ENCODE assay signal across 19 cellular contexts in genomic region chr12:104975621-104976343, GRCh38. TPM values are rescaled to one million over a fixed set of nuclear protein-coding genes. Genes with fewer than 3 reads are reported as not detected.
DNase-seq lines count a peak whose midpoint lies in the region; ATAC-seq and TF ChIP-seq lines count a peak whose summit lies in the region.
"Had no signal": no experiment of that assay in that cellular context is flagged by ENCODE, and none has a peak within 500 bp of the region (broad histone marks: within the 10 kb centered on the region; RNA-seq: fewer than 3 reads in every experiment).

No MANE protein-coding gene starts in this region.

- H3K36me3 ChIP-seq in BLaER1 treated with 17β-estradiol and CSF1 and Interleukin-3, amounts not matched to agents 10 nM and 100 nM: no peaks in the 10 kb centered on the region

- H3K9me3 ChIP-seq in BLaER1 treated with 17β-estradiol and CSF1 and Interleukin-3, amounts not matched to agents 10 nM and 100 nM (replicated peaks in 1 of 11): no peaks in the 10 kb centered on the region

- DNase-seq in HT1080 (ENCODE audit: low read depth) (peak; percentile 67), T1000 (lab: John Stamatoyannopoulos, UW) (peak; percentile 16), fibroblast of pulmonary artery (ENCODE audit: low read depth) (peak; percentile 42), osteocyte (ENCODE audit: extremely low spot score, unreplicated experiment) (no peak)
- no peak for DNase-seq in activated naive CD4-positive, alpha-beta T cell treated with anti-CD3 and anti-CD28 coated beads, Interleukin-2, amount 50 U/mL, for 16 hours
- DNase-seq in activated naive CD4-positive, alpha-beta T cell (lab: John Stamatoyannopoulos, UW): no peak
- DNase-seq: activated naive CD8-positive, alpha-beta T cell treated with anti-CD3 and anti-CD28 coated beads, Interleukin-2, amount 10 ng/mL, durations not matched to agents 7 days and 5 days; cerebellar nuclear complex; NCI-H1048; NCI-H2107; NCI-H748 treated with DMSO at 0.1 percent for 48 hours; nephron progenitor cell; retina had no signal

- no peaks in the 10 kb centered on the region for H3K27me3 ChIP-seq in BLaER1 treated with 17β-estradiol and CSF1 and Interleukin-3, amounts not matched to agents 10 nM and 100 nM

- peaks cover 6% of the 10 kb centered on the region for H3K27me3 Mint-ChIP-seq in osteocyte (ENCODE audit: unreplicated experiment)
- H3K27me3 Mint-ChIP-seq: activated CD4-positive, alpha-beta T cell treated with anti-CD3 and anti-CD28 coated beads for 36 hours had no signal

- TF ChIP-seq CTCF in fibroblast of pulmonary artery (IDR thresholded peaks at IDR 0.05; ENCODE audit: low read length, missing control alignments) (no peak), osteocyte (IDR thresholded peaks at IDR 0.05) (no peak)

- no peak overlapping the region for H3K4me3 ChIP-seq in BLaER1 treated with 17β-estradiol and CSF1 and Interleukin-3, amounts not matched to agents 10 nM and 100 nM
- no peak overlapping the region for H3K4me3 ChIP-seq in fibroblast of pulmonary artery (replicated peaks; ENCODE audit: low read depth, low read length)
- H3K4me3 ChIP-seq: lung had no signal

- no peak for ATAC-seq in GM18498 (IDR thresholded peaks at IDR 0.05; ENCODE audit: unreplicated experiment)
- ATAC-seq: activated CD4-positive, alpha-beta T cell treated with anti-CD3 and anti-CD28 coated beads for 36 hours; Right ventricle myocardium inferior had no signal

- H3K4me1 ChIP-seq in BLaER1 treated with 17β-estradiol and CSF1 and Interleukin-3, amounts not matched to agents 10 nM and 100 nM: peaks cover 0 to 38% (median 23%) of the 10 kb centered on the region in 10 experiments; a peak in 13 of 20 replicates

- H3K27ac Mint-ChIP-seq in osteocyte (ENCODE audit: unreplicated experiment): no peak overlapping the region
- H3K27ac Mint-ChIP-seq: activated CD4-positive, alpha-beta T cell treated with anti-CD3 and anti-CD28 coated beads for 36 hours; activated naive CD8-positive, alpha-beta T cell treated with anti-CD3 and anti-CD28 coated beads, Interleukin-2, amount 10 ng/mL, durations not matched to agents 7 days and 5 days; endodermal cell; nephron progenitor cell had no signal

- H3K4me1 Mint-ChIP-seq in osteocyte (ENCODE audit: unreplicated experiment): peaks cover 16% of the 10 kb centered on the region
- H3K4me1 Mint-ChIP-seq: activated CD4-positive, alpha-beta T cell treated with anti-CD3 and anti-CD28 coated beads for 36 hours; activated naive CD8-positive, alpha-beta T cell treated with anti-CD3 and anti-CD28 coated beads, Interleukin-2, amount 10 ng/mL, durations not matched to agents 7 days and 5 days; endodermal cell; nephron progenitor cell had no signal

- H3K9me3 Mint-ChIP-seq in osteocyte (ENCODE audit: unreplicated experiment): no peaks in the 10 kb centered on the region
- H3K9me3 Mint-ChIP-seq: activated naive CD8-positive, alpha-beta T cell treated with anti-CD3 and anti-CD28 coated beads, Interleukin-2, amount 10 ng/mL, durations not matched to agents 7 days and 5 days; endodermal cell; nephron progenitor cell had no signal

- H3K9ac ChIP-seq in BLaER1 treated with 17β-estradiol and CSF1 and Interleukin-3, amounts not matched to agents 10 nM and 100 nM: no peak overlapping the region

- H3K36me3 Mint-ChIP-seq in osteocyte (ENCODE audit: unreplicated experiment): peaks cover 2% of the 10 kb centered on the region
- H3K36me3 Mint-ChIP-seq: activated naive CD8-positive, alpha-beta T cell treated with anti-CD3 and anti-CD28 coated beads, Interleukin-2, amount 10 ng/mL, durations not matched to agents 7 days and 5 days had no signal

- H4K20me1 ChIP-seq in BLaER1 treated with 17β-estradiol and CSF1 and Interleukin-3, amounts not matched to agents 10 nM and 100 nM: no peaks in the 10 kb centered on the region; a peak in 1 of 22 replicates

- H3K4me3 Mint-ChIP-seq in osteocyte (ENCODE audit: unreplicated experiment): no peak overlapping the region
- H3K4me3 Mint-ChIP-seq: activated CD4-positive, alpha-beta T cell treated with anti-CD3 and anti-CD28 coated beads for 36 hours; activated naive CD8-positive, alpha-beta T cell treated with anti-CD3 and anti-CD28 coated beads, Interleukin-2, amount 10 ng/mL, durations not matched to agents 7 days and 5 days; endodermal cell; nephron progenitor cell had no signal

- no peak overlapping the region for H3K27ac ChIP-seq in BLaER1 treated with 17β-estradiol and CSF1 and Interleukin-3, amounts not matched to agents 10 nM and 100 nM

- peak overlapping the region in 7 of 11 experiments; percentile 12 to 68 (median 47); a peak in 12 of 22 replicates for H3K4me2 ChIP-seq in BLaER1 treated with 17β-estradiol and CSF1 and Interleukin-3, amounts not matched to agents 10 nM and 100 nM

RNA-seq across cellular contexts. Expression of gene NOPCHAP1, which starts 10.3 kb away (rescaled TPM):
- total RNA-seq in HT1080 (2014; rRNA removed; shearing (Covaris generic)): 14.8 and 25.8 TPM in 2 replicates
- 11.5 and 16.5 TPM in 2 replicates for polyA plus RNA-seq in HT1080 (2015; cell fraction: cytosol; rRNA removed)
- 2.4 and 7.7 TPM in 2 replicates for polyA plus RNA-seq in HT1080 (2015; cell fraction: nucleus; rRNA removed)
- total RNA-seq in osteocyte: 9.9 and 16.1 TPM in 2 replicates

RNA-seq across cellular contexts. Expression of gene SLC41A2, which starts 17.7 kb away (rescaled TPM):
- total RNA-seq in HT1080 (2014; rRNA removed; shearing (Covaris generic)): 4.5 and 10.2 TPM in 2 replicates
- polyA plus RNA-seq in HT1080 (2015; cell fraction: cytosol; rRNA removed): 1.8 and 4.1 TPM in 2 replicates
- polyA plus RNA-seq in HT1080 (2015; cell fraction: nucleus; rRNA removed): 1.3 and 3.2 TPM in 2 replicates
- 24.4 and 26.5 TPM in 2 replicates for total RNA-seq in osteocyte

Comparison
In these comparisons a context has a peak if more than half of its experiments do, and no peak if none do; other contexts are left out.
1. DNase-seq: peak in HT1080 (single experiment), T1000 (single experiment) and fibroblast of pulmonary artery (single experiment); none in activated naive CD4-positive, alpha-beta T cell treated with anti-CD3 and anti-CD28 coated beads, Interleukin-2, amount 50 U/mL, for 16 hours (single experiment), activated naive CD4-positive, alpha-beta T cell (0 of 4) and osteocyte (single experiment).